11 cellular contexts compared by ENCODE assay signal in genomic region chr10:33412261-33413092, GRCh38.
A peak's percentile ranks its signal among the peaks of the same experiment; 100 is the strongest.
DNase-seq lines count a peak whose midpoint lies in the region; TF ChIP-seq lines count a peak whose summit lies in the region.
"Had no signal": no experiment of that assay in that cellular context is flagged by ENCODE, and none has a peak within 500 bp of the region (broad histone marks: within the 10 kb centered on the region; RNA-seq: fewer than 3 reads in every experiment).

No MANE protein-coding gene starts in this region.

- DNase-seq in ACHN (peak; percentile 86), HPDE6-E6E7 (ENCODE audit: extremely low spot score) (peak; percentile 3), cardiac fibroblast (ENCODE audit: low read depth in 2 of 2) (peak; percentile 88 to 97), lung microvascular endothelial cell (ENCODE audit: low read depth in 2 of 2) (peak; percentile 12 to 53), LoVo (ENCODE audit: low spot score) (no peak)
- no peak for DNase-seq in activated T-helper 2 cell treated with anti-CD3 and anti-CD28 coated beads, Interferon-gamma antibody, Interleukin-2, Interleukin-4, amounts not matched to agents 10 μg/mL and 5 μg/mL and 100 μg/mL, durations not matched to agents 14 hours and 24 hours and 36 hours (ENCODE audit: low spot score)
- no peak for DNase-seq in activated CD4-positive, CD25-positive, alpha-beta regulatory T cell treated with anti-CD3 and anti-CD28 coated beads, Interleukin-2, amount 50 U/mL, for 72 hours
- DNase-seq in activated CD8-positive, alpha-beta memory T cell treated with anti-CD3 and anti-CD28 coated beads for 24 hours = no peak
- DNase-seq: erythroblast, NCI-H345, testis had no signal

- intact Hi-C loops in activated T-helper 2 cell treated with anti-CD3 and anti-CD28 coated beads, Interferon-gamma antibody, Interleukin-2, Interleukin-4, amounts not matched to agents 10 μg/mL and 5 μg/mL and 100 μg/mL, durations not matched to agents 14 hours and 24 hours and 36 hours (cut with micrococcal nuclease) = loop anchor here (10.0 kb wide), 1 partner anchor 78 kb away; the partner anchor contains the start of gene NRP1

- no peak overlapping the region for H3K4me3 ChIP-seq in cardiac fibroblast (replicated peaks in 1 of 2; ENCODE audit: low read depth in 2 of 2, low read length in 2 of 2)
- H3K4me3 ChIP-seq: testis had no signal

- H3K4me1 Mint-ChIP-seq in activated T-helper 2 cell treated with anti-CD3 and anti-CD28 coated beads, Interferon-gamma antibody, Interleukin-2, Interleukin-4, amounts not matched to agents 10 μg/mL and 5 μg/mL and 100 μg/mL, durations not matched to agents 14 hours and 24 hours and 36 hours (ENCODE audit: low read depth) = peaks cover 2% of the 10 kb centered on the region

- no peaks in the 10 kb centered on the region for H3K9me3 Mint-ChIP-seq in activated T-helper 2 cell treated with anti-CD3 and anti-CD28 coated beads, Interferon-gamma antibody, Interleukin-2, Interleukin-4, amounts not matched to agents 10 μg/mL and 5 μg/mL and 100 μg/mL, durations not matched to agents 14 hours and 24 hours and 36 hours

- no peak overlapping the region for H3K4me3 Mint-ChIP-seq in activated T-helper 2 cell treated with anti-CD3 and anti-CD28 coated beads, Interferon-gamma antibody, Interleukin-2, Interleukin-4, amounts not matched to agents 10 μg/mL and 5 μg/mL and 100 μg/mL, durations not matched to agents 14 hours and 24 hours and 36 hours (ENCODE audit: low read depth)

- no peak overlapping the region for H3K27ac Mint-ChIP-seq in activated T-helper 2 cell treated with anti-CD3 and anti-CD28 coated beads, Interferon-gamma antibody, Interleukin-2, Interleukin-4, amounts not matched to agents 10 μg/mL and 5 μg/mL and 100 μg/mL, durations not matched to agents 14 hours and 24 hours and 36 hours

- H3K27me3 Mint-ChIP-seq in activated T-helper 2 cell treated with anti-CD3 and anti-CD28 coated beads, Interferon-gamma antibody, Interleukin-2, Interleukin-4, amounts not matched to agents 10 μg/mL and 5 μg/mL and 100 μg/mL, durations not matched to agents 14 hours and 24 hours and 36 hours (ENCODE audit: low read depth) = peaks cover 39% of the 10 kb centered on the region

- in situ Hi-C loops in ACHN (cut with HindIII; ENCODE audit: low pct_ligation_motif_present, low pct_unique_long_range_greater_than_20kb, low sequenced_read_pairs) = no loop called here

- no peaks in the 10 kb centered on the region for H3K36me3 Mint-ChIP-seq in activated T-helper 2 cell treated with anti-CD3 and anti-CD28 coated beads, Interferon-gamma antibody, Interleukin-2, Interleukin-4, amounts not matched to agents 10 μg/mL and 5 μg/mL and 100 μg/mL, durations not matched to agents 14 hours and 24 hours and 36 hours (ENCODE audit: low read depth)

- TF ChIP-seq CTCF in cardiac fibroblast (IDR thresholded peaks at IDR 0.05; ENCODE audit: low read depth, low read length) = no peak

Comparison
In these comparisons a context has a peak if more than half of its experiments do, and no peak if none do; other contexts are left out.
1. DNase-seq: peak in ACHN (single experiment), HPDE6-E6E7 (single experiment), cardiac fibroblast (2 of 2) and lung microvascular endothelial cell (2 of 2); none in activated T-helper 2 cell treated with anti-CD3 and anti-CD28 coated beads, Interferon-gamma antibody, Interleukin-2, Interleukin-4, amounts not matched to agents 10 μg/mL and 5 μg/mL and 100 μg/mL, durations not matched to agents 14 hours and 24 hours and 36 hours (single experiment), activated CD4-positive, CD25-positive, alpha-beta regulatory T cell treated with anti-CD3 and anti-CD28 coated beads, Interleukin-2, amount 50 U/mL, for 72 hours (single experiment), LoVo (single experiment) and activated CD8-positive, alpha-beta memory T cell treated with anti-CD3 and anti-CD28 coated beads for 24 hours (single experiment).